ENCODE assay signal across 28 cellular contexts in the genomic region with DNA sequence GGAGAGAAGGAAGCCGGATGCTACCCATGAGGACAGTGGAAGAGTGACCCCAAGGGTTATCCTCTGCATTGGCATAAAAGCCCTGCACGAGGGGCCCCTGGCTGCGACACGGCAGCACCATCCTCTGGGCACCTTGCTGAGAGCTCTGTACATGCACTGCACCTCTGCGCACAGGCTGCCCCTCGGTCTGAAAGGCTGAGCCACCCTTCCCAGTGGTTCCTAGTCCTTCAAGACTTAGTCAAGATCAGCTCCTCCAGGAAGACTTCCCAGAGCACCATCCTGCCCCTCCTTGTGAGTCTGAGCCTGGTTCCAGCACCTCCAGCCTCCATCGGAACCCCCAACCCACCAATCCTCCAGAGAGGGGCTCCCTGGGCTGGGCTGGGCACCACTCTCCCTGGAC. TPM values are rescaled to one million over a fixed set of nuclear protein-coding genes. Genes with fewer than 3 reads are reported as not detected.
"Had no signal": no experiment of that assay in that cellular context is flagged by ENCODE, and none has a peak within 500 bp of the region (broad histone marks: within the 10 kb centered on the region; RNA-seq: fewer than 3 reads in every experiment).

No MANE protein-coding gene starts in this region.

- H3K27ac Mint-ChIP-seq: activated CD4-positive, alpha-beta memory T cell treated with anti-CD3 and anti-CD28 coated beads for 36 hours; activated CD4-positive, alpha-beta T cell treated with anti-CD3 and anti-CD28 coated beads, Interleukin-2, amount 10 ng/mL, durations not matched to agents 7 days and 5 days; activated naive CD4-positive, alpha-beta T cell treated with anti-CD3 and anti-CD28 coated beads, Interleukin-2, amount 10 ng/mL, durations not matched to agents 7 days and 5 days; activated naive CD8-positive, alpha-beta T cell treated with anti-CD3 and anti-CD28 coated beads for 36 hours; activated T-helper 17 cell treated with anti-CD3 and anti-CD28 coated beads, Interleukin-2, amount 50 U/mL, for 72 hours; T-helper 17 cell; WTC11 had no signal

- DNase-seq: activated CD4-positive, alpha-beta memory T cell treated with anti-CD3 and anti-CD28 coated beads for 36 hours; activated CD4-positive, alpha-beta T cell treated with anti-CD3 and anti-CD28 coated beads, Interleukin-2, amount 10 ng/mL, durations not matched to agents 7 days and 5 days; activated CD4-positive, CD25-positive, alpha-beta regulatory T cell treated with anti-CD3 and anti-CD28 coated beads, Interleukin-2, amount 50 U/mL, for 72 hours; activated CD8-positive, alpha-beta memory T cell treated with anti-CD3 and anti-CD28 coated beads for 24 hours; activated gamma-delta T cell treated with Interleukin-2 at 50 U/mL for 16 hours; activated naive CD4-positive, alpha-beta T cell treated with anti-CD3 and anti-CD28 coated beads, Interleukin-2, amount 10 ng/mL, durations not matched to agents 7 days and 5 days; activated naive CD8-positive, alpha-beta T cell treated with anti-CD3 and anti-CD28 coated beads for 36 hours; activated T-cell treated with anti-CD3 and anti-CD28 coated beads, Interleukin-2, amount 50 U/mL, for 48 hours; brain microvascular endothelial cell; central memory CD4-positive, alpha-beta T cell; MG63; MV-4-11; NCI-H1092 treated with DMSO at 0.1 percent for 48 hours; NCI-H1417 treated with DMSO at 0.1 percent for 48 hours; NCI-H2029 treated with DMSO at 0.1 percent for 48 hours; NCI-H345; NCI-H510A treated with DMSO at 0.1 percent for 48 hours; NK-92 treated with Interleukin-12 subunit alpha and Interleukin-12 subunit beta, amount 100 ng/mL, for 24 hours; OCI-M1; RPMI8226; SHP77; T-helper 17 cell; T-helper 9 cell had no signal

- H3K9me3 ChIP-seq: MG63, SJSA1 had no signal

- H3K27me3 ChIP-seq: MG63 had no signal

- H3K9me3 Mint-ChIP-seq: activated CD4-positive, alpha-beta memory T cell treated with anti-CD3 and anti-CD28 coated beads for 36 hours; activated CD4-positive, alpha-beta T cell treated with anti-CD3 and anti-CD28 coated beads, Interleukin-2, amount 10 ng/mL, durations not matched to agents 7 days and 5 days; activated naive CD4-positive, alpha-beta T cell treated with anti-CD3 and anti-CD28 coated beads, Interleukin-2, amount 10 ng/mL, durations not matched to agents 7 days and 5 days; activated naive CD8-positive, alpha-beta T cell treated with anti-CD3 and anti-CD28 coated beads for 36 hours; activated T-helper 17 cell treated with anti-CD3 and anti-CD28 coated beads, Interleukin-2, amount 50 U/mL, for 72 hours; WTC11 had no signal

- H3K36me3 Mint-ChIP-seq: activated CD4-positive, alpha-beta memory T cell treated with anti-CD3 and anti-CD28 coated beads for 36 hours; activated naive CD4-positive, alpha-beta T cell treated with anti-CD3 and anti-CD28 coated beads, Interleukin-2, amount 10 ng/mL, durations not matched to agents 7 days and 5 days; activated naive CD8-positive, alpha-beta T cell treated with anti-CD3 and anti-CD28 coated beads for 36 hours; WTC11 had no signal

- H3K4me1 ChIP-seq: SJSA1 had no signal

- H3K27ac ChIP-seq: brain microvascular endothelial cell, SJSA1 had no signal

- H3K4me3 Mint-ChIP-seq: activated CD4-positive, alpha-beta memory T cell treated with anti-CD3 and anti-CD28 coated beads for 36 hours; activated CD4-positive, alpha-beta T cell treated with anti-CD3 and anti-CD28 coated beads, Interleukin-2, amount 10 ng/mL, durations not matched to agents 7 days and 5 days; activated naive CD4-positive, alpha-beta T cell treated with anti-CD3 and anti-CD28 coated beads, Interleukin-2, amount 10 ng/mL, durations not matched to agents 7 days and 5 days; activated naive CD8-positive, alpha-beta T cell treated with anti-CD3 and anti-CD28 coated beads for 36 hours; activated T-helper 17 cell treated with anti-CD3 and anti-CD28 coated beads, Interleukin-2, amount 50 U/mL, for 72 hours; T-helper 17 cell; WTC11 had no signal

- H3K36me3 ChIP-seq: brain microvascular endothelial cell, MG63, SJSA1 had no signal

- ATAC-seq: activated T-helper 17 cell treated with anti-CD3 and anti-CD28 coated beads, Interleukin-2, amount 50 U/mL, for 72 hours; Panc1; T-helper 17 cell; WTC11 had no signal

- H3K4me3 ChIP-seq: MG63, SJSA1 had no signal

- H3K4me1 Mint-ChIP-seq: activated naive CD4-positive, alpha-beta T cell treated with anti-CD3 and anti-CD28 coated beads, Interleukin-2, amount 10 ng/mL, durations not matched to agents 7 days and 5 days; WTC11 had no signal

RNA-seq across cellular contexts. Expression of gene CNPY1, which starts 37.9 kb away (rescaled TPM):
- total RNA-seq: activated CD4-positive, alpha-beta memory T cell treated with anti-CD3 and anti-CD28 coated beads for 36 hours; activated CD4-positive, alpha-beta T cell treated with anti-CD3 and anti-CD28 coated beads, Interleukin-2, amount 10 ng/mL, durations not matched to agents 7 days and 5 days; activated naive CD8-positive, alpha-beta T cell treated with anti-CD3 and anti-CD28 coated beads for 36 hours; activated T-helper 17 cell treated with anti-CD3 and anti-CD28 coated beads, Interleukin-2, amount 50 U/mL, for 72 hours; SJSA1; T-helper 17 cell had no signal
- polyA plus RNA-seq: adipose tissue had no signal
